Comparison of ENCODE assay signal across 19 cellular contexts in the genomic region with DNA sequence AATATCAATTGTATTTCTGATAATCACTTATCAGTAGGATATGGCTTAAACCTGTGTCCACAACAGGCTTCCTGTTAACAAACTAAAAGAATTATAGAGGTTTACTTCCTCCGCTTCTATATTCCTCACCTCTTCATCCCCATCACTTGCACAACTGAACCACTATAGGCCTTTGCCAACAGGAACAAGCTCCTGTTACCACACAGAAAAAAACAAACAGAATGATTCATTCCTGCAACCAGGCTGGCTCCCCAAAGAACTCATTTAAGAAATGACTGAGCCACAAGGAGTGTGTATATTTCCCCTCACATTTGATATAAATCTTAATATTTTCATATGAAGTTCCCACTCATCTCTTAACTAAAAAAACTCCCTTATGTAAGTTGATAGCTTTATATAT.
A peak's percentile ranks its signal among the peaks of the same experiment; 100 is the strongest.
DNase-seq lines count a peak whose midpoint lies in the region; ATAC-seq, FAIRE-seq and TF ChIP-seq lines count a peak whose summit lies in the region.
"Had no signal": no experiment of that assay in that cellular context is flagged by ENCODE, and none has a peak within 500 bp of the region (broad histone marks: within the 10 kb centered on the region; RNA-seq: fewer than 3 reads in every experiment).

No MANE protein-coding gene starts in this region.

- no peaks in the 10 kb centered on the region for H3K9me3 ChIP-seq in GM23248 (ENCODE audit: low read depth)
- H3K9me3 ChIP-seq in RWPE2 (ENCODE audit: severe bottlenecking), result no peaks in the 10 kb centered on the region
- H3K9me3 ChIP-seq in pancreas, result no peaks in the 10 kb centered on the region
- H3K9me3 ChIP-seq: Caco-2, esophagus squamous epithelium, ovary, Peyer's patch, upper lobe of right lung had no signal

- ATAC-seq in RWPE2 (ENCODE audit: low read depth) (peak; percentile 71), pancreas (no peak)
- ATAC-seq: stimulated activated naive B cell treated with anti-CD40 and anti-IgM and Interleukin-4, amounts not matched to agents 10 μg/mL and 1 μg/mL and 100 μg/mL, for 72 hours; upper lobe of right lung had no signal

- H3K56ac ChIP-seq in mesendoderm (ENCODE audit: low read length), result no peak overlapping the region

- no peak for FAIRE-seq in pancreas (lab: Jason Lieb, UNC)
- FAIRE-seq: GM18507, small intestine had no signal

- peak; percentile 74 for DNase-seq in GM23248
- DNase-seq in RWPE2 (ENCODE audit: low spot score), result no peak
- peak; percentile 73 for DNase-seq in fibroblast of mammary gland (ENCODE audit: low read depth)
- no peak for DNase-seq in pancreas
- no peak for DNase-seq in mesendoderm
- no peak for DNase-seq in type B pancreatic cell (ENCODE audit: extremely low spot score, unreplicated experiment)
- DNase-seq in SHP77 treated with DMSO at 0.1 percent for 48 hours (lab: John Stamatoyannopoulos, UW), result no peak
- DNase-seq: activated effector memory CD4-positive, alpha-beta T cell treated with Interleukin-2 at 50 U/mL for 16 hours; aorta; Caco-2; esophagus squamous epithelium; NCI-H2029 treated with DMSO at 0.1 percent for 48 hours; ovary; Peyer's patch; small intestine; stimulated activated naive B cell treated with anti-CD40 and anti-IgM and Interleukin-4, amounts not matched to agents 10 μg/mL and 1 μg/mL and 100 μg/mL, for 72 hours; upper lobe of right lung had no signal

- H3F3A ChIP-seq in GM23248 (ENCODE audit: insufficient read depth), result 0 out of 2 replicates have a peak, but pooled peaks cover 7% of the 10 kb centered on the region

- no peaks in the 10 kb centered on the region for H3K36me3 Mint-ChIP-seq in type B pancreatic cell
- H3K36me3 Mint-ChIP-seq: stimulated activated naive B cell treated with anti-CD40 and anti-IgM and Interleukin-4, amounts not matched to agents 10 μg/mL and 1 μg/mL and 100 μg/mL, for 72 hours had no signal

- in situ Hi-C loops in GM23248 (cut with MboI), result no loop called here

- no peaks in the 10 kb centered on the region for H3K79me2 ChIP-seq in ACC112 (ENCODE audit: control insufficient read depth, insufficient read depth, low read length, unreplicated experiment)
- H3K79me2 ChIP-seq in GM23248 (ENCODE audit: insufficient read depth), result no peaks in the 10 kb centered on the region
- H3K79me2 ChIP-seq in mesendoderm (ENCODE audit: control insufficient read depth, insufficient read depth, low read length), result no peaks in the 10 kb centered on the region

- H3K4me1 ChIP-seq in ACC112 (ENCODE audit: control insufficient read depth, insufficient read depth, low read length, unreplicated experiment) (peaks cover 4% of the 10 kb centered on the region), GM23248 (ENCODE audit: insufficient read depth) (0 out of 2 replicates have a peak, but pooled peaks cover 3% of the 10 kb centered on the region), RWPE2 (ENCODE audit: insufficient read depth, poor library complexity, severe bottlenecking) (no peaks in the 10 kb centered on the region), pancreas (no peaks in the 10 kb centered on the region), mesendoderm (ENCODE audit: control insufficient read depth, low read depth, low read length) (no peaks in the 10 kb centered on the region)
- H3K4me1 ChIP-seq: Caco-2, esophagus squamous epithelium, Peyer's patch, upper lobe of right lung had no signal

- H3K4me2 ChIP-seq in GM23248 (ENCODE audit: unreplicated experiment), result no peak overlapping the region
- H3K4me2 ChIP-seq in mesendoderm (ENCODE audit: low read length), result no peak overlapping the region

- no peaks in the 10 kb centered on the region for H3K36me3 ChIP-seq in ACC112 (ENCODE audit: insufficient read depth, low read length)
- no peaks in the 10 kb centered on the region for H3K36me3 ChIP-seq in GM23248 (ENCODE audit: low read depth)
- no peaks in the 10 kb centered on the region for H3K36me3 ChIP-seq in RWPE2 (ENCODE audit: low read depth)
- no peaks in the 10 kb centered on the region for H3K36me3 ChIP-seq in pancreas
- no peaks in the 10 kb centered on the region for H3K36me3 ChIP-seq in mesendoderm (ENCODE audit: control insufficient read depth, insufficient read depth, low read length)
- H3K36me3 ChIP-seq: esophagus squamous epithelium, Peyer's patch, upper lobe of right lung had no signal

- H3K4ac ChIP-seq in mesendoderm (ENCODE audit: low read depth, low read length), result no peak overlapping the region

- H3K9ac ChIP-seq in GM23248 (no peak overlapping the region), mesendoderm (ENCODE audit: low read length) (no peak overlapping the region)

- 88 to 92% methylated on average over 1 of the region's 1 CpG for WGBS in GM23248 (ENCODE audit: low coverage in 1 of 2, low lambda C conversion rate in 2 of 2, missing lambda C conversion rate in 2 of 2), 2 experiments
- WGBS in pancreas, 2 donors, result 88 to 94% methylated on average over 1 of the region's 1 CpG
- no CpG with 5 or more reads among the region's 1 CpG for WGBS in mesendoderm (ENCODE audit: extremely low coverage, insufficient coverage, low lambda C conversion rate)

- H2AFZ ChIP-seq in ACC112 (ENCODE audit: low read length, unreplicated experiment) (no peak overlapping the region), GM23248 (no peak overlapping the region)

- H4K8ac ChIP-seq in mesendoderm (ENCODE audit: low read depth, low read length), result no peak overlapping the region

- no peak overlapping the region for H4K5ac ChIP-seq in mesendoderm (ENCODE audit: low read length)

- TF ChIP-seq CTCF in RWPE2 (IDR thresholded peaks at IDR 0.05; ENCODE audit: poor library complexity, severe bottlenecking), result no peak
- TF ChIP-seq CTCF in fibroblast of mammary gland (conservative IDR thresholded peaks at IDR 0.05; ENCODE audit: control insufficient read depth, insufficient read depth, low read depth, low read length), result no peak
- no peak for TF ChIP-seq CTCF in pancreas (IDR thresholded peaks at IDR 0.05)
- TF ChIP-seq CTCF in type B pancreatic cell (conservative IDR thresholded peaks at IDR 0.05), result no peak

- H3K23ac ChIP-seq in mesendoderm (ENCODE audit: low read length), result no peak overlapping the region

- H3K4me3 ChIP-seq in ACC112 (ENCODE audit: low read depth, low read length), result no peak overlapping the region
- no peak overlapping the region for H3K4me3 ChIP-seq in GM23248
- no peak overlapping the region for H3K4me3 ChIP-seq in RWPE2 (ENCODE audit: severe bottlenecking)
- no peak overlapping the region for H3K4me3 ChIP-seq in fibroblast of mammary gland (ENCODE audit: control insufficient read depth, low read depth, low read length)
- H3K4me3 ChIP-seq in pancreas, result no peak overlapping the region
- no peak overlapping the region for H3K4me3 ChIP-seq in mesendoderm (ENCODE audit: low read length)
- H3K4me3 ChIP-seq: esophagus squamous epithelium, ovary, Peyer's patch, upper lobe of right lung had no signal

- H3K27ac Mint-ChIP-seq in type B pancreatic cell, result no peak overlapping the region
- H3K27ac Mint-ChIP-seq: stimulated activated naive B cell treated with anti-CD40 and anti-IgM and Interleukin-4, amounts not matched to agents 10 μg/mL and 1 μg/mL and 100 μg/mL, for 72 hours had no signal

- H4K20me1 ChIP-seq in GM23248 (ENCODE audit: insufficient read depth), result no peaks in the 10 kb centered on the region

- H3K18ac ChIP-seq in mesendoderm (ENCODE audit: low read length), result no peak overlapping the region

- no peak overlapping the region for H2BK15ac ChIP-seq in mesendoderm (replicated peaks; ENCODE audit: low read depth)

- H3K9me3 Mint-ChIP-seq in type B pancreatic cell, result no peaks in the 10 kb centered on the region

- no peaks in the 10 kb centered on the region for H3K79me1 ChIP-seq in mesendoderm (ENCODE audit: low read length)

- no peak overlapping the region for H3K4me3 Mint-ChIP-seq in type B pancreatic cell
- H3K4me3 Mint-ChIP-seq: stimulated activated naive B cell treated with anti-CD40 and anti-IgM and Interleukin-4, amounts not matched to agents 10 μg/mL and 1 μg/mL and 100 μg/mL, for 72 hours had no signal

- intact Hi-C loops in pancreas (cut with DNase I), result no loop called here

- H2BK120ac ChIP-seq in mesendoderm (ENCODE audit: low read depth, low read length), result no peak overlapping the region

- H3K9me2 ChIP-seq in GM23248 (ENCODE audit: insufficient read depth), result no peaks in the 10 kb centered on the region

- H2AK5ac ChIP-seq in mesendoderm (ENCODE audit: low read length), result no peak overlapping the region

- H3K4me1 Mint-ChIP-seq in type B pancreatic cell (ENCODE audit: unreplicated experiment), result no peaks in the 10 kb centered on the region
- H3K4me1 Mint-ChIP-seq: stimulated activated naive B cell treated with anti-CD40 and anti-IgM and Interleukin-4, amounts not matched to agents 10 μg/mL and 1 μg/mL and 100 μg/mL, for 72 hours had no signal

- H2BK5ac ChIP-seq in mesendoderm (ENCODE audit: low read length), result no peak overlapping the region

- H3K27me3 ChIP-seq in ACC112 (ENCODE audit: insufficient read depth, low read length) (no peaks in the 10 kb centered on the region), GM23248 (replicated peaks; ENCODE audit: insufficient read depth) (no peaks in the 10 kb centered on the region), RWPE2 (ENCODE audit: insufficient read depth, poor library complexity, severe bottlenecking) (no peaks in the 10 kb centered on the region), pancreas (no peaks in the 10 kb centered on the region), mesendoderm (ENCODE audit: insufficient read depth, low read length, poor library complexity) (no peaks in the 10 kb centered on the region)
- H3K27me3 ChIP-seq: esophagus squamous epithelium, ovary, Peyer's patch, upper lobe of right lung had no signal

- H3K27me3 Mint-ChIP-seq in type B pancreatic cell, result no peaks in the 10 kb centered on the region
- H3K27me3 Mint-ChIP-seq: stimulated activated naive B cell treated with anti-CD40 and anti-IgM and Interleukin-4, amounts not matched to agents 10 μg/mL and 1 μg/mL and 100 μg/mL, for 72 hours had no signal

- H3K27ac ChIP-seq in ACC112 (ENCODE audit: low read depth, low read length) (peak overlapping the region; percentile 39), GM23248 (no peak overlapping the region), RWPE2 (ENCODE audit: poor library complexity, severe bottlenecking) (no peak overlapping the region), pancreas (no peak overlapping the region), mesendoderm (ENCODE audit: low read depth, low read length) (no peak overlapping the region)
- H3K27ac ChIP-seq: esophagus squamous epithelium, ovary, Peyer's patch, upper lobe of right lung had no signal

Comparison
In these comparisons a context has a peak if more than half of its experiments do, and no peak if none do; other contexts are left out.
1. DNase-seq: peak in GM23248 (single experiment) and fibroblast of mammary gland (single experiment); none in RWPE2 (single experiment), pancreas (0 of 6), mesendoderm (single experiment), type B pancreatic cell (single experiment) and SHP77 treated with DMSO at 0.1 percent for 48 hours (single experiment).